In the genomic region with DNA sequence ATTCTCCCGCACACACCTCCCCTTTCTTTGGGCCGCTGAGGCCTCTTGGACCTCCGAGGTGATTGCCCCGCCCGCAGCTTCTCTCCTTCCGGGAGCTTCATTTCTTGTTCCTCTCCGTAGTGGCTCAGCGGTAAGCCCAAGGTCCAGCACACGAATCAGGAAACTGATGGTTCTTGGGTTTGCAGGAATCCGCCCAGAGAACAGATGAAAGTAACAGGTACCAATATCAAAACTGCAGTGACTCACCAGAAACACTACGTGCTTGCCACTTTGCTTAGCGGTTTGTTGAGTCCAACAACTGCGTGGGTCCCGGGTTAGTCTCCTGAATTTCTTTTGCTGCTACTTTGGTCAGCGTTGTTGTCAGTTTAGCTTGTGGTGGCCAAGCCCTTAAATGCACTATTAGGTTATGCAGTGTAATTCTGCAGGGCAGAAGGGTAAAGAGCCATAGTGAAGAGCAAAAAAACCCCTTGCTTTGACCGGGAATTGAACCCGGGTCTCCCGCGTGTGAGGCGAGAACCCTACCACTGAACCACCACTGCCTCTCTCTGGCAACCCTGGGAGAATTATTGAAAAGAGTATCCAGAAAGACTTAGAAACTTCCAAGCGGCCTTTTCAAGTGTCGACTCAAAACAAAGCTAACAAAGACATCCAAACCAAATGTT, we compare ENCODE assay signal across 8 cellular contexts.
A peak's percentile ranks its signal among the peaks of the same experiment; 100 is the strongest.
DNase-seq lines count a peak whose midpoint lies in the region; ATAC-seq and TF ChIP-seq lines count a peak whose summit lies in the region.
"Not testable (repeated sequence)": the region's sequence is repeated elsewhere in the genome, so short reads cannot be mapped to it uniquely, and the experiment has no call there.

No MANE protein-coding gene starts in this region.

- intact Hi-C loops in lower lobe of right lung (cut with DNase I), result not testable (repeated sequence)

- H3K36me3 ChIP-seq in Peyer's patch, lower lobe of right lung: not testable (repeated sequence)

- ATAC-seq in GM21423 (IDR thresholded peaks at IDR 0.05; ENCODE audit: unreplicated experiment), result peak; percentile 58
- ATAC-seq in lower lobe of right lung, result peak in 1 of 2 donors; percentile 97

- peak in 1 of 6 experiments; percentile 3 for TF ChIP-seq CTCF in Peyer's patch (IDR thresholded peaks at IDR 0.05)
- not testable (repeated sequence) for TF ChIP-seq CTCF in lower lobe of right lung (IDR thresholded peaks at IDR 0.05)

- not testable (repeated sequence) for H3K4me1 ChIP-seq in Peyer's patch, lower lobe of right lung

- H3K9me3 ChIP-seq in Peyer's patch, lower lobe of right lung: not testable (repeated sequence)

- peak overlapping the region in 3 of 4 donors; percentile 30 to 38 (median 34) for H3K4me3 ChIP-seq in Peyer's patch
- H3K4me3 ChIP-seq in lower lobe of right lung, result peak overlapping the region; percentile 43

- not testable (repeated sequence) for TF ChIP-seq POLR2A in Peyer's patch (IDR thresholded peaks at IDR 0.05)

- DNase-seq in CD1c-positive myeloid dendritic cell (ENCODE audit: extremely low spot score), result peak; percentile 57
- peak; percentile 86 for DNase-seq in HT1080 (ENCODE audit: low read depth)
- DNase-seq in Peyer's patch, result peak in 2 of 3 donors; percentile 50 to 61
- DNase-seq in activated CD8-positive, alpha-beta memory T cell treated with anti-CD3 and anti-CD28 coated beads, Interleukin-2, amount 50 U/mL, for 48 hours, result peak; percentile 93
- DNase-seq in effector CD4-positive, alpha-beta T cell, result peak; percentile 27
- DNase-seq in lower lobe of right lung, result peak; percentile 62
- peak; percentile 52 for DNase-seq in stimulated activated CD4-positive, alpha-beta T cell treated with anti-CD3 and anti-CD28 coated beads, Interleukin-4, amount 100 ng/mL, for 1 hour

- not testable (repeated sequence) for H3K27me3 ChIP-seq in Peyer's patch; lower lobe of right lung (ENCODE audit: low read depth)

- peak overlapping the region in 3 of 4 donors; percentile 26 to 69 (median 45) for H3K27ac ChIP-seq in Peyer's patch
- H3K27ac ChIP-seq in lower lobe of right lung, result not testable (repeated sequence)

Comparison
In these comparisons a context has a peak if more than half of its experiments do, and no peak if none do; other contexts are left out.
1. DNase-seq: peak in every context shown above with its lines; median percentile 93 in activated CD8-positive, alpha-beta memory T cell treated with anti-CD3 and anti-CD28 coated beads, Interleukin-2, amount 50 U/mL, for 48 hours; 86 in HT1080; 62 in lower lobe of right lung; 57 in CD1c-positive myeloid dendritic cell; 56 in Peyer's patch; 52 in stimulated activated CD4-positive, alpha-beta T cell treated with anti-CD3 and anti-CD28 coated beads, Interleukin-4, amount 100 ng/mL, for 1 hour; 27 in effector CD4-positive, alpha-beta T cell.